ENCODE assay signal across 8 cellular contexts in genomic region chr16:20866161-20866772, GRCh38. TPM values are rescaled to one million over a fixed set of nuclear protein-coding genes. Genes with fewer than 3 reads are reported as not detected.
A peak's percentile ranks its signal among the peaks of the same experiment; 100 is the strongest.
DNase-seq lines count a peak whose midpoint lies in the region; ATAC-seq and TF ChIP-seq lines count a peak whose summit lies in the region.

No MANE protein-coding gene starts in this region.

- H3K27me3 ChIP-seq in adipocyte (replicated peaks; ENCODE audit: control insufficient read depth, insufficient read depth, low read length): no peaks in the 10 kb centered on the region
- H3K27me3 ChIP-seq in stomach smooth muscle (ENCODE audit: control insufficient read depth in 1 of 2, insufficient read depth in 2 of 2, low read length in 2 of 2): no peaks in the 10 kb centered on the region
- no peaks in the 10 kb centered on the region for H3K27me3 ChIP-seq in testis

- H3K27ac ChIP-seq in stomach smooth muscle (ENCODE audit: low read length) (peak overlapping the region; percentile 61), testis (peak overlapping the region in 1 of 2 donors; percentile 26)

- H3K4me1 ChIP-seq in adipocyte (ENCODE audit: control insufficient read depth, insufficient read depth, low read length) (peaks cover 76% of the 10 kb centered on the region), stomach smooth muscle (ENCODE audit: control insufficient read depth, insufficient read depth, low read length) (peaks cover 61% of the 10 kb centered on the region), testis (peaks cover 37% of the 10 kb centered on the region)

- H3K9ac ChIP-seq in adipocyte (ENCODE audit: low read length): peak overlapping the region; percentile 84
- H3K9ac ChIP-seq in stomach smooth muscle (ENCODE audit: low read length in 2 of 2): no peak overlapping the region

- TF ChIP-seq POLR2A in testis (IDR thresholded peaks at IDR 0.05) (no peak), GM18505 (IDR thresholded peaks at IDR 0.05; ENCODE audit: borderline replicate concordance, extremely low read depth, insufficient read depth, insufficient read length) (no peak)

- DNase-seq in GM04503 (ENCODE audit: low read depth): peak; percentile 54
- DNase-seq in HT-29 (ENCODE audit: low spot score): peak; percentile 56
- peak; percentile 85 for DNase-seq in adipocyte (ENCODE audit: low read depth)
- DNase-seq in left ventricle myocardium superior: peak; percentile 42
- DNase-seq in testis: no peak

- ATAC-seq in left ventricle myocardium superior: peak; percentile 24
- ATAC-seq in GM21447 (IDR thresholded peaks at IDR 0.05; ENCODE audit: unreplicated experiment): no peak
- ATAC-seq in GM18505 (IDR thresholded peaks at IDR 0.05; ENCODE audit: unreplicated experiment): no peak

- no peak for TF ChIP-seq CTCF in testis (IDR thresholded peaks at IDR 0.05)

- H3K9me3 ChIP-seq in adipocyte (ENCODE audit: control insufficient read depth, low read length) (no peaks in the 10 kb centered on the region), stomach smooth muscle (ENCODE audit: control insufficient read depth in 2 of 2, low read length in 2 of 2) (no peaks in the 10 kb centered on the region), testis (no peaks in the 10 kb centered on the region)

- intact Hi-C loops in left ventricle myocardium superior (cut with micrococcal nuclease): no loop called here
- intact Hi-C loops in testis (cut with DNase I; ENCODE audit: low total_unique reads): no loop called here

- peaks cover 17% of the 10 kb centered on the region for H3K36me3 ChIP-seq in adipocyte (ENCODE audit: control insufficient read depth, insufficient read depth, low read length, severe bottlenecking)
- peaks cover 7 to 10% of the 10 kb centered on the region in 2 donors for H3K36me3 ChIP-seq in stomach smooth muscle (ENCODE audit: control insufficient read depth in 2 of 2, insufficient read depth in 2 of 2, low read length in 2 of 2)
- no peaks in the 10 kb centered on the region for H3K36me3 ChIP-seq in testis (ENCODE audit: low read depth, missing control alignments)

- H3K4me3 ChIP-seq in adipocyte (ENCODE audit: low read length) (peak overlapping the region; percentile 64), stomach smooth muscle (ENCODE audit: low read length in 2 of 2) (peak overlapping the region; percentile 35 to 37), testis (no peak overlapping the region)

- WGBS in testis, 2 donors: 69 to 83% methylated on average over 5 to 6 of the region's 6 CpGs

RNA-seq across cellular contexts. Expression of gene DCUN1D3, which starts 33.9 kb away (rescaled TPM):
- 8.8 and 8.9 TPM in 2 replicates for total RNA-seq in HT-29 (2014; rRNA removed; shearing (Covaris generic))
- total RNA-seq in left ventricle myocardium superior (16.5 TPM), testis (10 to 100 TPM; 15.2 to 16.5 TPM)
- polyA plus RNA-seq in testis (ENCODE audit: insufficient read depth, low read depth, low replicate concordance): 19.5 TPM

RNA-seq across cellular contexts. Expression of gene LYRM1, which starts 34.3 kb away (rescaled TPM):
- 28.5 and 36.5 TPM in 2 replicates for total RNA-seq in HT-29 (2014; rRNA removed; shearing (Covaris generic))
- total RNA-seq in left ventricle myocardium superior (71.5 TPM), testis (10 to 100 TPM; 30.2 to 43.0 TPM)
- 87.2 TPM for polyA plus RNA-seq in testis (ENCODE audit: insufficient read depth, low read depth, low replicate concordance)

RNA-seq across cellular contexts. Expression of gene REXO5, which starts 59.9 kb away (rescaled TPM):
- total RNA-seq in HT-29 (2014; rRNA removed; shearing (Covaris generic)): 5.8 and 6.5 TPM in 2 replicates
- total RNA-seq in left ventricle myocardium superior: 5.4 TPM
- 100 to 1,000 TPM; 228 to 234 TPM for total RNA-seq in testis
- polyA plus RNA-seq in testis (ENCODE audit: insufficient read depth, low read depth, low replicate concordance): 991 TPM

RNA-seq across cellular contexts. Expression of gene ERI2, which starts 60.0 kb away (rescaled TPM):
- 11.9 and 17.8 TPM in 2 replicates for total RNA-seq in HT-29 (2014; rRNA removed; shearing (Covaris generic))
- total RNA-seq in left ventricle myocardium superior (11.5 TPM), testis (10 to 100 TPM; 66.5 to 71.1 TPM)
- polyA plus RNA-seq in testis (ENCODE audit: insufficient read depth, low read depth, low replicate concordance): 42.9 TPM

Comparison
In these comparisons a context has a peak if more than half of its experiments do, and no peak if none do; other contexts are left out.
1. H3K4me3 ChIP-seq: peak in adipocyte (single experiment) and stomach smooth muscle (2 of 2); none in testis (0 of 2).
2. RNA of gene REXO5, which starts 59.9 kb away (total RNA-seq): 228 to 234 TPM in testis; 5.8 to 6.5 TPM in HT-29 and 5.4 TPM in left ventricle myocardium superior (single experiment); every median in the first group is over 10 times any median in the second.